In genomic region chr15:77001966-77002365, GRCh38 we compare ENCODE assay signal across 13 cellular contexts. TPM values are rescaled to one million over a fixed set of nuclear protein-coding genes. Genes with fewer than 3 reads are reported as not detected.
DNase-seq lines count a peak whose midpoint lies in the region; ATAC-seq and TF ChIP-seq lines count a peak whose summit lies in the region.
"Had no signal": no experiment of that assay in that cellular context is flagged by ENCODE, and none has a peak within 500 bp of the region (broad histone marks: within the 10 kb centered on the region; RNA-seq: fewer than 3 reads in every experiment).

No MANE protein-coding gene starts in this region.

- CTCF ChIA-PET in activated CD4-positive, alpha-beta T cell treated with anti-CD3 and anti-CD28 coated beads for 36 hours (lab: Charles Lee): interaction anchor here (0.6 to 0.9 kb wide), 4 partner anchors 11 to 29 kb away, joined by 3 read pairs; no protein-coding TSS in a partner anchor
- CTCF ChIA-PET in Calu3 (lab: Charles Lee): interaction anchor here (0.6 kb wide), 1 partner anchor 954 kb away, joined by 3 read pairs; no protein-coding TSS in a partner anchor

- no peak overlapping the region for H3K4me2 ChIP-seq in KMS-11
- H3K4me2 ChIP-seq: A549, SK-N-SH had no signal

- H4K20me1 ChIP-seq in KMS-11 (ENCODE audit: insufficient read depth): no peaks in the 10 kb centered on the region

- peaks cover 93% of the 10 kb centered on the region for H3K4me1 Mint-ChIP-seq in activated CD4-positive, alpha-beta T cell treated with anti-CD3 and anti-CD28 coated beads for 36 hours
- peaks cover 79% of the 10 kb centered on the region for H3K4me1 Mint-ChIP-seq in activated T-helper 2 cell treated with anti-CD3 and anti-CD28 coated beads, Interferon-gamma antibody, Interleukin-2, Interleukin-4, amounts not matched to agents 10 μg/mL and 5 μg/mL and 100 μg/mL, durations not matched to agents 14 hours and 24 hours and 36 hours (ENCODE audit: low read depth)
- no peaks in the 10 kb centered on the region for H3K4me1 Mint-ChIP-seq in Calu3 (ENCODE audit: low read depth, unreplicated experiment)

- intact Hi-C loops in activated CD4-positive, alpha-beta T cell treated with anti-CD3 and anti-CD28 coated beads for 36 hours (cut with DNase I, micrococcal nuclease): loop anchor here (2.0 to 10.0 kb wide), 2 partner anchors 19 to 1033 kb away; no protein-coding TSS in a partner anchor
- intact Hi-C loops in activated T-helper 2 cell treated with anti-CD3 and anti-CD28 coated beads, Interferon-gamma antibody, Interleukin-2, Interleukin-4, amounts not matched to agents 10 μg/mL and 5 μg/mL and 100 μg/mL, durations not matched to agents 14 hours and 24 hours and 36 hours (cut with micrococcal nuclease): loop anchor here (2.0 kb wide), 2 partner anchors 19 to 29 kb away; no protein-coding TSS in a partner anchor
- intact Hi-C loops in Calu3 (cut with micrococcal nuclease; ENCODE audit: unreplicated experiment): no loop called here

- H3K9me3 Mint-ChIP-seq in activated CD4-positive, alpha-beta T cell treated with anti-CD3 and anti-CD28 coated beads for 36 hours (ENCODE audit: low read depth): peaks cover 6% of the 10 kb centered on the region
- H3K9me3 Mint-ChIP-seq in activated T-helper 2 cell treated with anti-CD3 and anti-CD28 coated beads, Interferon-gamma antibody, Interleukin-2, Interleukin-4, amounts not matched to agents 10 μg/mL and 5 μg/mL and 100 μg/mL, durations not matched to agents 14 hours and 24 hours and 36 hours: no peaks in the 10 kb centered on the region
- H3K9me3 Mint-ChIP-seq in Calu3 (ENCODE audit: low read depth, unreplicated experiment): no peaks in the 10 kb centered on the region

- no TSS peak for BruUV-seq in Calu3 (replicated peaks; lab: Mats Ljungman, UMichigan)

- no peaks in the 10 kb centered on the region for H3K9me3 ChIP-seq in neutrophil
- H3K9me3 ChIP-seq: A549, SK-N-SH had no signal

- no peaks in the 10 kb centered on the region for H3K27me3 ChIP-seq in KMS-11 (ENCODE audit: insufficient read depth, low read depth)
- no peaks in the 10 kb centered on the region for H3K27me3 ChIP-seq in neutrophil

- DNase-seq in activated CD4-positive, alpha-beta T cell treated with anti-CD3 and anti-CD28 coated beads for 36 hours: no peak
- no peak for DNase-seq in activated CD4-positive, alpha-beta T cell treated with anti-CD3 and anti-CD28 coated beads, Interleukin-2, amount 50 U/mL, for 1 hour
- no peak for DNase-seq in activated T-helper 2 cell treated with anti-CD3 and anti-CD28 coated beads, Interferon-gamma antibody, Interleukin-2, Interleukin-4, amounts not matched to agents 10 μg/mL and 5 μg/mL and 100 μg/mL, durations not matched to agents 14 hours and 24 hours and 36 hours (ENCODE audit: low spot score)
- DNase-seq in NCI-H2081 treated with DMSO at 0.1 percent for 48 hours (lab: John Stamatoyannopoulos, UW) (no peak), Calu3 (no peak)
- DNase-seq: NCI-H1694 treated with DMSO at 0.1 percent for 48 hours, NCI-H510A, PC-3, SK-N-SH had no signal

- H3K4me3 ChIP-seq in KMS-11 (IDR thresholded peaks at IDR 0.05; ENCODE audit: insufficient read depth, low read depth, low read length): no peak overlapping the region
- H3K4me3 ChIP-seq in neutrophil (ENCODE audit: low read depth in 1 of 2, low read length in 1 of 2): peak overlapping the region in 1 of 2 experiments; percentile 44
- H3K4me3 ChIP-seq: A549 had no signal

- TF ChIP-seq CTCF in KMS-11 (conservative IDR thresholded peaks at IDR 0.05; ENCODE audit: low read depth, low read length): no peak
- no peak for TF ChIP-seq CTCF in neutrophil (IDR thresholded peaks at IDR 0.05)
- TF ChIP-seq CTCF in Calu3 (IDR thresholded peaks at IDR 0.05; ENCODE audit: unreplicated experiment): no peak

- H3K4me1 ChIP-seq in KMS-11 (ENCODE audit: low read depth, poor library complexity, severe bottlenecking) (peaks cover 10% of the 10 kb centered on the region), neutrophil (ENCODE audit: control insufficient read depth in 1 of 2, insufficient read depth in 1 of 2, low read depth in 1 of 2, low read length in 1 of 2) (peaks cover 99 to 100% of the 10 kb centered on the region in 2 experiments)

- H3K36me3 ChIP-seq in KMS-11 (ENCODE audit: insufficient read depth): no peaks in the 10 kb centered on the region
- peaks cover 38% of the 10 kb centered on the region for H3K36me3 ChIP-seq in neutrophil

- no peaks in the 10 kb centered on the region for H3K27me3 Mint-ChIP-seq in activated CD4-positive, alpha-beta T cell treated with anti-CD3 and anti-CD28 coated beads for 36 hours
- no peaks in the 10 kb centered on the region for H3K27me3 Mint-ChIP-seq in activated T-helper 2 cell treated with anti-CD3 and anti-CD28 coated beads, Interferon-gamma antibody, Interleukin-2, Interleukin-4, amounts not matched to agents 10 μg/mL and 5 μg/mL and 100 μg/mL, durations not matched to agents 14 hours and 24 hours and 36 hours (ENCODE audit: low read depth)
- peaks cover 58% of the 10 kb centered on the region for H3K27me3 Mint-ChIP-seq in Calu3 (ENCODE audit: unreplicated experiment)

- no peak overlapping the region for H3K9ac ChIP-seq in KMS-11
- H3K9ac ChIP-seq: SK-N-SH had no signal

- H3K27ac ChIP-seq in KMS-11: no peak overlapping the region
- peak overlapping the region; percentile 96 for H3K27ac ChIP-seq in neutrophil
- H3K27ac ChIP-seq: A549 had no signal

- H3K4me3 Mint-ChIP-seq in activated CD4-positive, alpha-beta T cell treated with anti-CD3 and anti-CD28 coated beads for 36 hours: peak overlapping the region; percentile 67
- H3K4me3 Mint-ChIP-seq in activated T-helper 2 cell treated with anti-CD3 and anti-CD28 coated beads, Interferon-gamma antibody, Interleukin-2, Interleukin-4, amounts not matched to agents 10 μg/mL and 5 μg/mL and 100 μg/mL, durations not matched to agents 14 hours and 24 hours and 36 hours (ENCODE audit: low read depth): peak overlapping the region; percentile 53
- H3K4me3 Mint-ChIP-seq in Calu3 (ENCODE audit: low read depth, unreplicated experiment): no peak overlapping the region

- no peak for ATAC-seq in activated CD4-positive, alpha-beta T cell treated with anti-CD3 and anti-CD28 coated beads for 36 hours
- ATAC-seq in GM19463 (IDR thresholded peaks at IDR 0.05; ENCODE audit: unreplicated experiment): no peak
- ATAC-seq: A549, PC-3 had no signal

- H2AFZ ChIP-seq in KMS-11 (ENCODE audit: low read depth): 0 out of 2 replicates have a peak overlapping the region, but pooled peaks have one; percentile 1

- H3K79me2 ChIP-seq in KMS-11 (ENCODE audit: insufficient read depth, low read depth): no peaks in the 10 kb centered on the region

- POLR2A ChIA-PET in activated CD4-positive, alpha-beta T cell treated with anti-CD3 and anti-CD28 coated beads for 36 hours (lab: Charles Lee): interaction anchor here (0.5 kb wide), 1 partner anchor 39 kb away, joined by 5 read pairs; no protein-coding TSS in a partner anchor

- peak overlapping the region; percentile 94 for H3K27ac Mint-ChIP-seq in activated CD4-positive, alpha-beta T cell treated with anti-CD3 and anti-CD28 coated beads for 36 hours
- peak overlapping the region; percentile 92 for H3K27ac Mint-ChIP-seq in activated T-helper 2 cell treated with anti-CD3 and anti-CD28 coated beads, Interferon-gamma antibody, Interleukin-2, Interleukin-4, amounts not matched to agents 10 μg/mL and 5 μg/mL and 100 μg/mL, durations not matched to agents 14 hours and 24 hours and 36 hours
- no peak overlapping the region for H3K27ac Mint-ChIP-seq in Calu3 (ENCODE audit: unreplicated experiment)

- H3K36me3 Mint-ChIP-seq in activated CD4-positive, alpha-beta T cell treated with anti-CD3 and anti-CD28 coated beads for 36 hours (ENCODE audit: low read depth): peaks cover 69% of the 10 kb centered on the region
- peaks cover 85% of the 10 kb centered on the region for H3K36me3 Mint-ChIP-seq in activated T-helper 2 cell treated with anti-CD3 and anti-CD28 coated beads, Interferon-gamma antibody, Interleukin-2, Interleukin-4, amounts not matched to agents 10 μg/mL and 5 μg/mL and 100 μg/mL, durations not matched to agents 14 hours and 24 hours and 36 hours (ENCODE audit: low read depth)
- no peaks in the 10 kb centered on the region for H3K36me3 Mint-ChIP-seq in Calu3 (ENCODE audit: insufficient read depth, unreplicated experiment)

RNA-seq across cellular contexts. Expression of gene PSTPIP1, which starts 7.0 kb away (rescaled TPM):
- total RNA-seq in activated CD4-positive, alpha-beta T cell treated with anti-CD3 and anti-CD28 coated beads for 36 hours: 100 to 1,000 TPM; 100 to 125 TPM
- 167 and 169 TPM in 2 replicates for total RNA-seq in activated T-helper 2 cell treated with anti-CD3 and anti-CD28 coated beads, Interferon-gamma antibody, Interleukin-2, Interleukin-4, amounts not matched to agents 10 μg/mL and 5 μg/mL and 100 μg/mL, durations not matched to agents 14 hours and 24 hours and 36 hours
- not detected in 2 replicates for total RNA-seq in Calu3 (2022)
- total RNA-seq: PC-3 had no signal

Comparison
In these comparisons a context has a peak if more than half of its experiments do, and no peak if none do; other contexts are left out.
1. RNA of gene PSTPIP1, which starts 7.0 kb away (total RNA-seq): 167 to 169 TPM in activated T-helper 2 cell treated with anti-CD3 and anti-CD28 coated beads, Interferon-gamma antibody, Interleukin-2, Interleukin-4, amounts not matched to agents 10 μg/mL and 5 μg/mL and 100 μg/mL, durations not matched to agents 14 hours and 24 hours and 36 hours and 100 to 125 TPM in activated CD4-positive, alpha-beta T cell treated with anti-CD3 and anti-CD28 coated beads for 36 hours; not detected in Calu3; every median in the first group is over 100 times any median in the second.